2 cellular contexts compared by ENCODE assay signal in genomic region chr20:5862703-5863039, GRCh38.
TF ChIP-seq lines count a peak whose summit lies in the region.

No MANE protein-coding gene starts in this region.

TF ChIP-seq in SK-N-SH, 30 proteins besides CTCF, POLR2A, EP300 and RAD21 (continued from another document):
- TF ChIP-seq, protein P1, sequence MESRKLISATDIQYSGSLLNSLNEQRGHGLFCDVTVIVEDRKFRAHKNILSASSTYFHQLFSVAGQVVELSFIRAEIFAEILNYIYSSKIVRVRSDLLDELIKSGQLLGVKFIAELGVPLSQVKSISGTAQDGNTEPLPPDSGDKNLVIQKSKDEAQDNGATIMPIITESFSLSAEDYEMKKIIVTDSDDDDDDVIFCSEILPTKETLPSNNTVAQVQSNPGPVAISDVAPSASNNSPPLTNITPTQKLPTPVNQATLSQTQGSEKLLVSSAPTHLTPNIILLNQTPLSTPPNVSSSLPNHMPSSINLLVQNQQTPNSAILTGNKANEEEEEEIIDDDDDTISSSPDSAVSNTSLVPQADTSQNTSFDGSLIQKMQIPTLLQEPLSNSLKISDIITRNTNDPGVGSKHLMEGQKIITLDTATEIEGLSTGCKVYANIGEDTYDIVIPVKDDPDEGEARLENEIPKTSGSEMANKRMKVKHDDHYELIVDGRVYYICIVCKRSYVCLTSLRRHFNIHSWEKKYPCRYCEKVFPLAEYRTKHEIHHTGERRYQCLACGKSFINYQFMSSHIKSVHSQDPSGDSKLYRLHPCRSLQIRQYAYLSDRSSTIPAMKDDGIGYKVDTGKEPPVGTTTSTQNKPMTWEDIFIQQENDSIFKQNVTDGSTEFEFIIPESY (IDR thresholded peaks at IDR 0.05; ENCODE audit: borderline replicate concordance, low read depth), result no peak
- TF ChIP-seq SMC3 (IDR thresholded peaks at IDR 0.05; ENCODE audit: low read depth, low read length) (no peak), SIN3A (IDR thresholded peaks at IDR 0.05; ENCODE audit: borderline replicate concordance, low read depth, low read length) (no peak), FOSL2 (IDR thresholded peaks at IDR 0.05; ENCODE audit: borderline replicate concordance, low read depth) (no peak), MEF2A (IDR thresholded peaks at IDR 0.05; ENCODE audit: borderline replicate concordance, low read depth) (no peak), POLR2AphosphoS5 (IDR thresholded peaks at IDR 0.05; ENCODE audit: low read depth, low read length) (no peak)
- TF ChIP-seq, protein P2, sequence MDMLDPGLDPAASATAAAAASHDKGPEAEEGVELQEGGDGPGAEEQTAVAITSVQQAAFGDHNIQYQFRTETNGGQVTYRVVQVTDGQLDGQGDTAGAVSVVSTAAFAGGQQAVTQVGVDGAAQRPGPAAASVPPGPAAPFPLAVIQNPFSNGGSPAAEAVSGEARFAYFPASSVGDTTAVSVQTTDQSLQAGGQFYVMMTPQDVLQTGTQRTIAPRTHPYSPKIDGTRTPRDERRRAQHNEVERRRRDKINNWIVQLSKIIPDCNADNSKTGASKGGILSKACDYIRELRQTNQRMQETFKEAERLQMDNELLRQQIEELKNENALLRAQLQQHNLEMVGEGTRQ (IDR thresholded peaks at IDR 0.05; ENCODE audit: borderline replicate concordance, low read depth, low read length), result no peak
- TF ChIP-seq, protein P3, sequence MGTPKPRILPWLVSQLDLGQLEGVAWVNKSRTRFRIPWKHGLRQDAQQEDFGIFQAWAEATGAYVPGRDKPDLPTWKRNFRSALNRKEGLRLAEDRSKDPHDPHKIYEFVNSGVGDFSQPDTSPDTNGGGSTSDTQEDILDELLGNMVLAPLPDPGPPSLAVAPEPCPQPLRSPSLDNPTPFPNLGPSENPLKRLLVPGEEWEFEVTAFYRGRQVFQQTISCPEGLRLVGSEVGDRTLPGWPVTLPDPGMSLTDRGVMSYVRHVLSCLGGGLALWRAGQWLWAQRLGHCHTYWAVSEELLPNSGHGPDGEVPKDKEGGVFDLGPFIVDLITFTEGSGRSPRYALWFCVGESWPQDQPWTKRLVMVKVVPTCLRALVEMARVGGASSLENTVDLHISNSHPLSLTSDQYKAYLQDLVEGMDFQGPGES (IDR thresholded peaks at IDR 0.05; ENCODE audit: low read depth, low read length), result no peak

TF ChIP-seq in SK-N-SH treated with all-trans-retinoic acid at 6 μM for 48 hours, 23 proteins besides CTCF, POLR2A, EP300 and RAD21 (continued from another document):
- TF ChIP-seq RARB (CRISPR knock-in tag; IDR thresholded peaks at IDR 0.05) (no peak), ZNF70 (CRISPR knock-in tag; IDR thresholded peaks at IDR 0.05) (no peak), ISL1 (CRISPR knock-in tag; IDR thresholded peaks at IDR 0.05) (no peak), BACH2 (CRISPR knock-in tag; IDR thresholded peaks at IDR 0.05; ENCODE audit: borderline replicate concordance) (no peak), ZC3H10 (CRISPR knock-in tag; IDR thresholded peaks at IDR 0.05) (no peak), TSHZ2 (CRISPR knock-in tag; IDR thresholded peaks at IDR 0.05) (no peak), ZFP30 (CRISPR knock-in tag; IDR thresholded peaks at IDR 0.05) (no peak), ZFP3 (CRISPR knock-in tag; IDR thresholded peaks at IDR 0.05) (no peak), ZNF8 (CRISPR knock-in tag; IDR thresholded peaks at IDR 0.05) (no peak), CSRNP3 (CRISPR knock-in tag; IDR thresholded peaks at IDR 0.05) (no peak), TCF4 (CRISPR knock-in tag; IDR thresholded peaks at IDR 0.05; ENCODE audit: borderline replicate concordance) (no peak)
